In genomic region chr10:124791378-124792348, GRCh38 we compare ENCODE assay signal across 8 cellular contexts. TPM values are rescaled to one million over a fixed set of nuclear protein-coding genes. Genes with fewer than 3 reads are reported as not detected.
DNase-seq lines count a peak whose midpoint lies in the region; ATAC-seq and TF ChIP-seq lines count a peak whose summit lies in the region.

Gene EEF1AKMT2, minus strand, starts transcription at chr10:124791887. Its CDS starts 54 bp downstream, at chr10:124791833.

- peaks cover 26% of the 10 kb centered on the region for H3K36me3 Mint-ChIP-seq in activated T-helper 17 cell treated with anti-CD3 and anti-CD28 coated beads, Interleukin-2, amount 50 U/mL, for 72 hours (ENCODE audit: low read depth)
- peaks cover 15% of the 10 kb centered on the region for H3K36me3 Mint-ChIP-seq in nephron (ENCODE audit: low read depth)
- H3K36me3 Mint-ChIP-seq in stimulated activated naive CD8-positive, alpha-beta T cell treated with anti-CD3 and anti-CD28 coated beads, Interleukin-15, Interleukin-2, amounts not matched to agents 100 ng/mL and 50 ng/mL, for 24 hours (ENCODE audit: low read depth), result no peaks in the 10 kb centered on the region

- no peaks in the 10 kb centered on the region for H3K9me3 Mint-ChIP-seq in activated T-helper 17 cell treated with anti-CD3 and anti-CD28 coated beads, Interleukin-2, amount 50 U/mL, for 72 hours
- no peaks in the 10 kb centered on the region for H3K9me3 Mint-ChIP-seq in nephron
- H3K9me3 Mint-ChIP-seq in stimulated activated naive CD8-positive, alpha-beta T cell treated with anti-CD3 and anti-CD28 coated beads, Interleukin-15, Interleukin-2, amounts not matched to agents 100 ng/mL and 50 ng/mL, for 24 hours, result no peaks in the 10 kb centered on the region

- POLR2A ChIA-PET in RWPE1 (lab: Yijun Ruan, JAX; ENCODE audit: low non-redundant PET), result interaction anchor here (0.6 to 1.1 kb wide), 6 partner anchors 10 to 752 kb away, joined by 3 to 4 read pairs (median 3); partner anchors contain the start of gene ABRAXAS2

- peak; percentile 91 for ATAC-seq in GM21825 (IDR thresholded peaks at IDR 0.05; ENCODE audit: unreplicated experiment)
- peak; percentile 96 for ATAC-seq in activated T-helper 17 cell treated with anti-CD3 and anti-CD28 coated beads, Interleukin-2, amount 50 U/mL, for 72 hours (replicated peaks)

- no peaks in the 10 kb centered on the region for H3K9me3 ChIP-seq in KOPT-K1 (ENCODE audit: insufficient read depth, low read length, poor library complexity, severe bottlenecking)

- CTCF ChIA-PET in RWPE1 (lab: Yijun Ruan, JAX), result interaction anchor here (0.6 to 0.8 kb wide), 4 partner anchors 21 to 355 kb away, joined by 3 to 4 read pairs (median 3); no protein-coding TSS in a partner anchor

- peak within 1 kb of the TSS; percentile 95 for H3K27ac Mint-ChIP-seq in activated T-helper 17 cell treated with anti-CD3 and anti-CD28 coated beads, Interleukin-2, amount 50 U/mL, for 72 hours
- H3K27ac Mint-ChIP-seq in nephron, result peak within 1 kb of the TSS; percentile 66 to 96 (median 88)
- H3K27ac Mint-ChIP-seq in stimulated activated naive CD8-positive, alpha-beta T cell treated with anti-CD3 and anti-CD28 coated beads, Interleukin-15, Interleukin-2, amounts not matched to agents 100 ng/mL and 50 ng/mL, for 24 hours, result peak within 1 kb of the TSS; percentile 96

- no peaks in the 10 kb centered on the region for H3K27me3 Mint-ChIP-seq in activated T-helper 17 cell treated with anti-CD3 and anti-CD28 coated beads, Interleukin-2, amount 50 U/mL, for 72 hours
- H3K27me3 Mint-ChIP-seq in nephron (ENCODE audit: low read depth), result no peaks in the 10 kb centered on the region
- no peaks in the 10 kb centered on the region for H3K27me3 Mint-ChIP-seq in stimulated activated naive CD8-positive, alpha-beta T cell treated with anti-CD3 and anti-CD28 coated beads, Interleukin-15, Interleukin-2, amounts not matched to agents 100 ng/mL and 50 ng/mL, for 24 hours

- DNase-seq in EH (ENCODE audit: low read depth) (peak; percentile 85), RWPE1 (ENCODE audit: low spot score) (peak; percentile 94), fibroblast of peridontal ligament (ENCODE audit: extremely low read depth) (peak; percentile 78)

- peaks cover 10% of the 10 kb centered on the region for H3K4me1 Mint-ChIP-seq in activated T-helper 17 cell treated with anti-CD3 and anti-CD28 coated beads, Interleukin-2, amount 50 U/mL, for 72 hours
- H3K4me1 Mint-ChIP-seq in nephron, result peaks cover 5% of the 10 kb centered on the region
- H3K4me1 Mint-ChIP-seq in stimulated activated naive CD8-positive, alpha-beta T cell treated with anti-CD3 and anti-CD28 coated beads, Interleukin-15, Interleukin-2, amounts not matched to agents 100 ng/mL and 50 ng/mL, for 24 hours (ENCODE audit: low read depth), result peaks cover 24% of the 10 kb centered on the region

- peak within 1 kb of the TSS; percentile 99 for H3K4me3 Mint-ChIP-seq in activated T-helper 17 cell treated with anti-CD3 and anti-CD28 coated beads, Interleukin-2, amount 50 U/mL, for 72 hours
- peak within 1 kb of the TSS; percentile 91 to 99 (median 92) for H3K4me3 Mint-ChIP-seq in nephron
- H3K4me3 Mint-ChIP-seq in stimulated activated naive CD8-positive, alpha-beta T cell treated with anti-CD3 and anti-CD28 coated beads, Interleukin-15, Interleukin-2, amounts not matched to agents 100 ng/mL and 50 ng/mL, for 24 hours, result peak within 1 kb of the TSS; percentile 92

- peak within 1 kb of the TSS; percentile 95 for H3K27ac ChIP-seq in KOPT-K1 (ENCODE audit: low read depth, low read length, poor library complexity, severe bottlenecking)
- peak within 1 kb of the TSS; percentile 87 for H3K27ac ChIP-seq in RWPE1

- TF ChIP-seq CTCF in RWPE1 (conservative IDR thresholded peaks at IDR 0.05; ENCODE audit: low read depth) (0 out of 2 replicates have a peak, but pooled peaks have one; percentile 18), nephron (IDR thresholded peaks at IDR 0.05; ENCODE audit: unreplicated experiment in 3 of 3) (peak; percentile 21 to 35 (median 32))

- H3K36me3 ChIP-seq in KOPT-K1 (ENCODE audit: insufficient read depth, low read length), result peaks cover 27% of the 10 kb centered on the region

RNA-seq across cellular contexts. Expression of gene EEF1AKMT2, which starts in this region (rescaled TPM):
- total RNA-seq in activated T-helper 17 cell treated with anti-CD3 and anti-CD28 coated beads, Interleukin-2, amount 50 U/mL, for 72 hours, result 1 to 10 TPM; 7.6 to 10.0 TPM

Comparison
In these comparisons a context has a peak if more than half of its experiments do, and no peak if none do; other contexts are left out.
1. Peak in every context shown above with its lines: DNase-seq, ATAC-seq and H3K27ac ChIP-seq.